ENCODE assay signal across 8 cellular contexts in the genomic region with DNA sequence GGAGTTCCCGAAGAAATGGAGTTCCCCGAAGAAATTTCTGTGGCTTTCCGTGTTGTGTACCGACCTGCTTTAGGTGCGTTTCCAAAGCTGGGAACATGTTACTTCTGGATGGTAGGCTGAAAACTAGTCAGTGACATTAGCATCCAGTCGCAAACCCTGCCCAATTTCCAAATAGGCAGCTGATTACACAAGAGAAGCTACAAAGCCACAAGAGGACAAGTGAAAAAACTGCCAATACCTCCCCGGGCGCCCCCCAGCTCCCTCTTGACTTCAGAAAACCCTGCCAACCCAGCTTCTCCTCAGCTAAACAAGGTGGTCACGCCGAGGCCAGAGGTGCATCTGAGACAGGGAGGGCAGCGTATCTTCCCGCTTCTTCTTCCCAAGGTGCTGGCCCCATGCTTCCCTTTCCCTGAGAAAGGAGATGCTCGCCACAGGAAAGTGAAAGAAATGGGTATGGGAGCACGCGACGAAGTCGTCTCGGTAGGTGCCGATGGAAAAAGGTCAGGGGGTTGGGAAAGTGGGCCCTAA. TPM values are rescaled to one million over a fixed set of nuclear protein-coding genes. Genes with fewer than 3 reads are reported as not detected.
DNase-seq lines count a peak whose midpoint lies in the region; ATAC-seq, FAIRE-seq and TF ChIP-seq lines count a peak whose summit lies in the region.

No MANE protein-coding gene starts in this region.

- no peaks in the 10 kb centered on the region for H3K27me3 ChIP-seq in effector memory CD4-positive, alpha-beta T cell (replicated peaks; ENCODE audit: control insufficient read depth, insufficient read depth, low read length, poor library complexity, severe bottlenecking)
- H3K27me3 ChIP-seq in mononuclear cell (ENCODE audit: insufficient read depth, low read length) = no peaks in the 10 kb centered on the region

- peak overlapping the region; percentile 73 for H3K4me3 ChIP-seq in effector memory CD4-positive, alpha-beta T cell (ENCODE audit: insufficient read depth, low read depth, low read length, poor library complexity, severe bottlenecking)
- peak overlapping the region; percentile 89 for H3K4me3 ChIP-seq in mononuclear cell (ENCODE audit: low read length)

- no peak for TF ChIP-seq CTCF in D721Med (IDR thresholded peaks at IDR 0.05; ENCODE audit: insufficient read depth, missing control alignments)

- ATAC-seq in HG02970 (IDR thresholded peaks at IDR 0.05; ENCODE audit: low FRiP score, unreplicated experiment) (peak; percentile 20), SK-N-SH treated with all-trans-retinoic acid at 6 μM for 48 hours (peak; percentile 63), HG03097 (IDR thresholded peaks at IDR 0.05; ENCODE audit: low FRiP score, unreplicated experiment) (no peak)

- H3K4me1 ChIP-seq in effector memory CD4-positive, alpha-beta T cell (ENCODE audit: control insufficient read depth, insufficient read depth, low read length, poor library complexity, severe bottlenecking) = peaks cover 7% of the 10 kb centered on the region
- H3K4me1 ChIP-seq in mononuclear cell (ENCODE audit: insufficient read depth, low read length) = peaks cover 17% of the 10 kb centered on the region

- peak overlapping the region; percentile 82 for H3K27ac ChIP-seq in effector memory CD4-positive, alpha-beta T cell (ENCODE audit: insufficient read depth, low read length, poor library complexity, severe bottlenecking)

- DNase-seq in EH (ENCODE audit: low read depth) (peak; percentile 34), NCI-H1694 treated with DMSO at 0.1 percent for 48 hours (lab: John Stamatoyannopoulos, UW) (no peak), D721Med (ENCODE audit: insufficient read length, low spot score) (no peak)
- DNase-seq in effector memory CD4-positive, alpha-beta T cell = no peak

- no peaks in the 10 kb centered on the region for H3K9me3 ChIP-seq in effector memory CD4-positive, alpha-beta T cell (ENCODE audit: control insufficient read depth, low read length)
- H3K9me3 ChIP-seq in mononuclear cell (ENCODE audit: low read depth, low read length) = no peaks in the 10 kb centered on the region

- no peak for FAIRE-seq in D721Med (lab: Jason Lieb, UNC)

- peaks cover 22% of the 10 kb centered on the region for H3K36me3 ChIP-seq in effector memory CD4-positive, alpha-beta T cell (ENCODE audit: control insufficient read depth, insufficient read depth, low read length)

TF ChIP-seq in SK-N-SH treated with all-trans-retinoic acid at 6 μM for 48 hours, 23 proteins besides CTCF, POLR2A, EP300 and RAD21:
- no peak for TF ChIP-seq TCF4 (CRISPR knock-in tag; IDR thresholded peaks at IDR 0.05; ENCODE audit: borderline replicate concordance)

RNA-seq across cellular contexts. Expression of a gene that starts 0.6 kb away (rescaled TPM):
- 2.1 TPM for total RNA-seq in mononuclear cell

RNA-seq across cellular contexts. Expression of a gene that starts 52.5 kb away (rescaled TPM):
- total RNA-seq in mononuclear cell = 453 TPM
